Comparison of ENCODE assay signal across 19 cellular contexts in the genomic region with DNA sequence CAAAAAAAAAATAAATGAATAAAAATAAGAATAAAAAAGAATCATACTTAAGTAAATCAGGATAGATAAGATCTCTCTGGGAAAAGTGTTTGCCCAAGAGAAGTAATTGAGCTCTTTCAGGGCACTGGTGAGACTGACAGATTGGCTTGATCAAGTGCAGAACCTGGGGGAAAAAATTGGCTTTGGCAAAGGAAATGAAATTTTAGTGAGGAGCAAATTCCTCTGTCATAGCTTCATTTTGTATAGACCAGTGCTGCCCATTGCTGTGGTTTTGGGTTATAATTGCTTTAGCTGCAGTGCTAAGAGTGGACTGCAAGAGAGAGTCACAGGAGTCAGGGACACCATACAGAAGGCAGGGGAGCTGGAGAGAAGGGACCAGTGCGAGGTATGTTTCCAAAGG. TPM values are rescaled to one million over a fixed set of nuclear protein-coding genes. Genes with fewer than 3 reads are reported as not detected.
A peak's percentile ranks its signal among the peaks of the same experiment; 100 is the strongest.
DNase-seq lines count a peak whose midpoint lies in the region; ATAC-seq and TF ChIP-seq lines count a peak whose summit lies in the region.
"Had no signal": no experiment of that assay in that cellular context is flagged by ENCODE, and none has a peak within 500 bp of the region (broad histone marks: within the 10 kb centered on the region; RNA-seq: fewer than 3 reads in every experiment).

No MANE protein-coding gene starts in this region.

- TF ChIP-seq CTCF in osteocyte (IDR thresholded peaks at IDR 0.05), result no peak
- no peak for TF ChIP-seq CTCF in lower leg skin (IDR thresholded peaks at IDR 0.05)

- H3K9me3 Mint-ChIP-seq in activated CD4-positive, alpha-beta T cell treated with anti-CD3 and anti-CD28 coated beads, Interleukin-2, amount 10 ng/mL, durations not matched to agents 24 days and 14 days, result no peaks in the 10 kb centered on the region
- H3K9me3 Mint-ChIP-seq in osteocyte (ENCODE audit: unreplicated experiment), result no peaks in the 10 kb centered on the region

- H3K4me1 Mint-ChIP-seq in activated CD4-positive, alpha-beta T cell treated with anti-CD3 and anti-CD28 coated beads, Interleukin-2, amount 10 ng/mL, durations not matched to agents 24 days and 14 days, result peaks cover 44% of the 10 kb centered on the region
- H3K4me1 Mint-ChIP-seq in osteocyte (ENCODE audit: unreplicated experiment), result peaks cover 28% of the 10 kb centered on the region

- H3K4me3 Mint-ChIP-seq in activated CD4-positive, alpha-beta T cell treated with anti-CD3 and anti-CD28 coated beads, Interleukin-2, amount 10 ng/mL, durations not matched to agents 24 days and 14 days, result no peak overlapping the region
- H3K4me3 Mint-ChIP-seq in osteocyte (ENCODE audit: unreplicated experiment), result no peak overlapping the region

- TF ChIP-seq POLR2A in lower leg skin (IDR thresholded peaks at IDR 0.05), result no peak

- H3K4me3 ChIP-seq in lower leg skin (ENCODE audit: low read depth, poor library complexity, severe bottlenecking), result no peak overlapping the region
- H3K4me3 ChIP-seq: cardiac muscle cell, heart left ventricle had no signal

- peak; percentile 90 for ATAC-seq in SK-N-SH treated with all-trans-retinoic acid at 6 μM for 48 hours
- ATAC-seq: HCT116, heart left ventricle had no signal

- WGBS in lower leg skin, 2 donors, result 76 to 93% methylated on average over 1 of the region's 1 CpG

- peaks cover 67% of the 10 kb centered on the region for H3K36me3 Mint-ChIP-seq in activated CD4-positive, alpha-beta T cell treated with anti-CD3 and anti-CD28 coated beads, Interleukin-2, amount 10 ng/mL, durations not matched to agents 24 days and 14 days (ENCODE audit: low read depth)
- H3K36me3 Mint-ChIP-seq in osteocyte (ENCODE audit: unreplicated experiment), result peaks cover 4% of the 10 kb centered on the region

- DNase-seq in activated CD4-positive, alpha-beta T cell treated with anti-CD3 and anti-CD28 coated beads, Interleukin-2, amount 10 ng/mL, durations not matched to agents 24 days and 14 days, result no peak
- DNase-seq in activated CD4-positive, alpha-beta T cell treated with anti-CD3 and anti-CD28 coated beads for 1 hour, result no peak
- peak; percentile 34 for DNase-seq in dedifferentiated amniotic fluid mesenchymal stem cell (ENCODE audit: extremely low spot score)
- no peak for DNase-seq in osteocyte (ENCODE audit: extremely low spot score, unreplicated experiment)
- DNase-seq in NCI-H82 (lab: John Stamatoyannopoulos, UW), result no peak
- DNase-seq in cardiac septum (ENCODE audit: low spot score), result no peak
- no peak for DNase-seq in lower leg skin (ENCODE audit: low spot score in 2 of 2)
- DNase-seq: activated CD4-positive, alpha-beta T cell treated with anti-CD3 and anti-CD28 coated beads for 48 hours; activated effector memory CD4-positive, alpha-beta T cell treated with Interleukin-2 at 50 U/mL for 16 hours; COR-L47; heart left ventricle; NCI-H1048; NCI-H774; stimulated activated CD4-positive, alpha-beta T cell treated with anti-CD3 and anti-CD28 coated beads, Interleukin-12 subunit alpha, Interleukin-12 subunit beta, amount 100 ng/mL, for 4 hours; substantia nigra; T-helper 9 cell had no signal

- intact Hi-C loops in activated CD4-positive, alpha-beta T cell treated with anti-CD3 and anti-CD28 coated beads, Interleukin-2, amount 10 ng/mL, durations not matched to agents 24 days and 14 days (cut with micrococcal nuclease), result no loop called here
- intact Hi-C loops in cardiac septum (cut with DNase I), result no loop called here
- intact Hi-C loops in lower leg skin (cut with DNase I; ENCODE audit: low total_unique reads), result no loop called here

- no peaks in the 10 kb centered on the region for H3K27me3 Mint-ChIP-seq in activated CD4-positive, alpha-beta T cell treated with anti-CD3 and anti-CD28 coated beads, Interleukin-2, amount 10 ng/mL, durations not matched to agents 24 days and 14 days
- no peaks in the 10 kb centered on the region for H3K27me3 Mint-ChIP-seq in osteocyte (ENCODE audit: unreplicated experiment)

- peak overlapping the region; percentile 83 for H3K27ac Mint-ChIP-seq in activated CD4-positive, alpha-beta T cell treated with anti-CD3 and anti-CD28 coated beads, Interleukin-2, amount 10 ng/mL, durations not matched to agents 24 days and 14 days
- peak overlapping the region; percentile 64 for H3K27ac Mint-ChIP-seq in osteocyte (ENCODE audit: unreplicated experiment)

TF ChIP-seq in SK-N-SH treated with all-trans-retinoic acid at 6 μM for 48 hours, 23 proteins besides CTCF, POLR2A, EP300 and RAD21:
- TF ChIP-seq PPARA (CRISPR knock-in tag; IDR thresholded peaks at IDR 0.05; ENCODE audit: borderline replicate concordance), result no peak
- no peak for TF ChIP-seq ZC3H10 (CRISPR knock-in tag; IDR thresholded peaks at IDR 0.05)
- TF ChIP-seq OSR1 (CRISPR knock-in tag; IDR thresholded peaks at IDR 0.05), result no peak
- TF ChIP-seq TCF4 (CRISPR knock-in tag; IDR thresholded peaks at IDR 0.05; ENCODE audit: borderline replicate concordance), result peak; percentile 52; the same call in 1 of the 2 replicates
- TF ChIP-seq SNAI2 (CRISPR knock-in tag; IDR thresholded peaks at IDR 0.05), result 0 out of 2 replicates have a peak, but pooled peaks have one; percentile 24
- TF ChIP-seq ARNTL (CRISPR knock-in tag; IDR thresholded peaks at IDR 0.05; ENCODE audit: borderline replicate concordance, low read depth), result no peak
- TF ChIP-seq, protein P1, sequence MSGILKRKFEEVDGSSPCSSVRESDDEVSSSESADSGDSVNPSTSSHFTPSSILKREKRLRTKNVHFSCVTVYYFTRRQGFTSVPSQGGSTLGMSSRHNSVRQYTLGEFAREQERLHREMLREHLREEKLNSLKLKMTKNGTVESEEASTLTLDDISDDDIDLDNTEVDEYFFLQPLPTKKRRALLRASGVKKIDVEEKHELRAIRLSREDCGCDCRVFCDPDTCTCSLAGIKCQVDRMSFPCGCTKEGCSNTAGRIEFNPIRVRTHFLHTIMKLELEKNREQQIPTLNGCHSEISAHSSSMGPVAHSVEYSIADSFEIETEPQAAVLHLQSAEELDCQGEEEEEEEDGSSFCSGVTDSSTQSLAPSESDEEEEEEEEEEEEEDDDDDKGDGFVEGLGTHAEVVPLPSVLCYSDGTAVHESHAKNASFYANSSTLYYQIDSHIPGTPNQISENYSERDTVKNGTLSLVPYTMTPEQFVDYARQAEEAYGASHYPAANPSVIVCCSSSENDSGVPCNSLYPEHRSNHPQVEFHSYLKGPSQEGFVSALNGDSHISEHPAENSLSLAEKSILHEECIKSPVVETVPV (CRISPR knock-in tag; IDR thresholded peaks at IDR 0.05), result 0 out of 2 replicates have a peak, but pooled peaks have one; percentile 24
- peak; percentile 90 for TF ChIP-seq ISL1 (CRISPR knock-in tag; IDR thresholded peaks at IDR 0.05)

RNA-seq across cellular contexts. Expression of a gene that starts 35.7 kb away (rescaled TPM):
- total RNA-seq in activated CD4-positive, alpha-beta T cell treated with anti-CD3 and anti-CD28 coated beads, Interleukin-2, amount 10 ng/mL, durations not matched to agents 24 days and 14 days, result 321 and 352 TPM in 2 replicates
- total RNA-seq in osteocyte (39.5 and 40.6 TPM in 2 replicates), cardiac septum (8.6 TPM), lower leg skin (10 to 100 TPM; 24.2 to 66.4 (median 32.2) TPM)

RNA-seq across cellular contexts. Expression of a gene that starts 42.4 kb away (rescaled TPM):
- 78.1 and 85.6 TPM in 2 replicates for total RNA-seq in activated CD4-positive, alpha-beta T cell treated with anti-CD3 and anti-CD28 coated beads, Interleukin-2, amount 10 ng/mL, durations not matched to agents 24 days and 14 days
- total RNA-seq in osteocyte (38.4 and 41.0 TPM in 2 replicates), cardiac septum (30.3 TPM), lower leg skin (10 to 100 TPM; 14.7 to 20.8 (median 16.9) TPM)
